9 cellular contexts compared by ENCODE assay signal in the genomic region with DNA sequence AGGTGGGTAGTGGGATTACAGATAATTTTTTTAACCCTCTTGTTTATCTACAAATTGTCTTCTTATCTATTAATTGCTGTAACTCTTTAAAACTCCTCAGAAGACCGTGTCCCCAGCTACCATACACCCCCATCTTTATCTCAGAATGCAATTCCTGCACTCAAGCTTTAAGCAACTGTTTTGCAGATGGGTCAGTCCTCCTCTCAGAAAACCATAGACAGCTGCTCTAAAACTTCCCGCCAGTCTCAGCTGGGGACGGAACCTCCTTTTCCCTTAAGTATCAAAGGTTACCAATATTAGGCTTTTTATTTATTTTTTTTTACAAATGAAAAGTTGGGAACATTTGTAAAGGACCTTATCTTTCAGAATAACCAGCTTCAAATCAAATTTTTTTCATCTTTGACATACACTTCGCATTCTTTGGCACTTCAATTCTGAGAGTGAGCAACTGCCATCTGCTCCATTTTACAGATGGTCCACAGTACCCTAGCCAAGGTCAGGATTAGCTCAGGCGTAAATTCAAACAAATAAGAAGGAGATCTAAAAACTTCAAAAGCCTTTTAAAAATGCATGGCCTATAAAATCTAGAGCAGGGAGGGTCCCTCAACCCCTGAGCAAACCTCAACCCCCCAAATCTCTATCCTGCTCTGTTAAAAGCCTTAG. TPM values are rescaled to one million over a fixed set of nuclear protein-coding genes. Genes with fewer than 3 reads are reported as not detected.
DNase-seq lines count a peak whose midpoint lies in the region; ATAC-seq, FAIRE-seq and TF ChIP-seq lines count a peak whose summit lies in the region.
"Had no signal": no experiment of that assay in that cellular context is flagged by ENCODE, and none has a peak within 500 bp of the region (broad histone marks: within the 10 kb centered on the region; RNA-seq: fewer than 3 reads in every experiment).

No MANE protein-coding gene starts in this region.

- H3K27me3 ChIP-seq in CD4-positive, alpha-beta memory T cell (ENCODE audit: insufficient read depth, low read length) = peaks cover 45% of the 10 kb centered on the region
- H3K27me3 ChIP-seq in NT2/D1 (ENCODE audit: insufficient read depth, insufficient read length) = peaks cover 36% of the 10 kb centered on the region
- no peaks in the 10 kb centered on the region for H3K27me3 ChIP-seq in endocrine pancreas (ENCODE audit: control insufficient read depth, insufficient read depth, low read length)
- no peaks in the 10 kb centered on the region for H3K27me3 ChIP-seq in ovary

- intact Hi-C loops in CD4-positive, alpha-beta memory T cell (cut with micrococcal nuclease) = no loop called here
- intact Hi-C loops in ovary (cut with DNase I) = loop anchor here in 1 of 4 donors (5.0 kb wide), 1 partner anchor 210 kb away; no protein-coding TSS in a partner anchor

- no peak for TF ChIP-seq EP300 in ovary (IDR thresholded peaks at IDR 0.05)

- no peak for DNase-seq in CD4-positive, alpha-beta memory T cell
- DNase-seq in NT2/D1 (ENCODE audit: low read depth, low spot score) (no peak), ovary (no peak), H54 (ENCODE audit: insufficient read length, low spot score) (no peak)
- DNase-seq in stimulated activated CD4-positive, alpha-beta T cell treated with anti-CD3 and anti-CD28 coated beads, Interleukin-1b, Interleukin-23, amount 100 ng/mL, for 48 hours = no peak
- DNase-seq: central memory CD4-positive, alpha-beta T cell had no signal

- FAIRE-seq in H54 (lab: Jason Lieb, UNC) = no peak

- H3K27ac ChIP-seq in CD4-positive, alpha-beta memory T cell (ENCODE audit: low read depth, low read length) = no peak overlapping the region
- H3K27ac ChIP-seq in ovary = peak overlapping the region in 1 of 2 donors; percentile 78

- TF ChIP-seq POLR2A in ovary (IDR thresholded peaks at IDR 0.05) (no peak), H54 (IDR thresholded peaks at IDR 0.05; ENCODE audit: low read depth, low read length) (no peak)

- no peaks in the 10 kb centered on the region for H3K36me3 ChIP-seq in CD4-positive, alpha-beta memory T cell (ENCODE audit: insufficient read depth, low read length)
- H3K36me3 ChIP-seq in NT2/D1 (ENCODE audit: insufficient read depth, insufficient read length, low read length) = peaks cover 8% of the 10 kb centered on the region
- no peaks in the 10 kb centered on the region for H3K36me3 ChIP-seq in endocrine pancreas (ENCODE audit: control insufficient read depth, insufficient read depth, low read length)
- H3K36me3 ChIP-seq in ovary = no peaks in the 10 kb centered on the region

- no peak overlapping the region for H3K27ac Mint-ChIP-seq in CD4-positive, alpha-beta memory T cell

- no peak for TF ChIP-seq CTCF in ovary (IDR thresholded peaks at IDR 0.05)

- peak overlapping the region; percentile 73 to 87 (median 80) for H3K4me3 Mint-ChIP-seq in CD4-positive, alpha-beta memory T cell

- peaks cover 11% of the 10 kb centered on the region for H3K4me1 ChIP-seq in CD4-positive, alpha-beta memory T cell (ENCODE audit: insufficient read depth, low read length)
- H3K4me1 ChIP-seq in NT2/D1 (ENCODE audit: insufficient read depth, insufficient read length) (peaks cover 2% of the 10 kb centered on the region), endocrine pancreas (ENCODE audit: control insufficient read depth, insufficient read depth, low read length) (no peaks in the 10 kb centered on the region), ovary (ENCODE audit: insufficient read depth) (peaks cover 3% of the 10 kb centered on the region)

- peaks cover 49 to 53% of the 10 kb centered on the region in 2 donors for H3K27me3 Mint-ChIP-seq in CD4-positive, alpha-beta memory T cell

- ATAC-seq in GM18867 (IDR thresholded peaks at IDR 0.05; ENCODE audit: unreplicated experiment) (no peak), GM21786 (IDR thresholded peaks at IDR 0.05; ENCODE audit: unreplicated experiment) (no peak)

- H3K9ac ChIP-seq in NT2/D1 (ENCODE audit: insufficient read length, low read depth) = peak overlapping the region; percentile 94
- no peak overlapping the region for H3K9ac ChIP-seq in endocrine pancreas (ENCODE audit: control insufficient read depth, insufficient read depth, low read length)

- WGBS in ovary, 3 donors = 4 to 21% (median 5%) methylated on average over 5 of the region's 5 CpGs

- CTCF ChIA-PET in CD4-positive, alpha-beta memory T cell (lab: Charles Lee; ENCODE audit: partially characterized antibody) = no interaction called here

- no peaks in the 10 kb centered on the region for H3K36me3 Mint-ChIP-seq in CD4-positive, alpha-beta memory T cell

- no peaks in the 10 kb centered on the region for H3K9me3 Mint-ChIP-seq in CD4-positive, alpha-beta memory T cell

- H3K4me1 Mint-ChIP-seq in CD4-positive, alpha-beta memory T cell = peaks cover 5 to 22% (median 17%) of the 10 kb centered on the region in 4 donors

- POLR2A ChIA-PET in CD4-positive, alpha-beta memory T cell (lab: Charles Lee; ENCODE audit: partially characterized antibody) = interaction anchor here (1.0 kb wide), 1 partner anchor 14 kb away, joined by 3 read pairs; no protein-coding TSS in a partner anchor

- no peaks in the 10 kb centered on the region for H3K9me3 ChIP-seq in CD4-positive, alpha-beta memory T cell (ENCODE audit: control insufficient read depth in 1 of 2, low read length in 2 of 2)
- H3K9me3 ChIP-seq in NT2/D1 (ENCODE audit: insufficient read depth, low read length) (no peaks in the 10 kb centered on the region), endocrine pancreas (ENCODE audit: control insufficient read depth, low read length) (no peaks in the 10 kb centered on the region), ovary (no peaks in the 10 kb centered on the region)

- H3K4me3 ChIP-seq in CD4-positive, alpha-beta memory T cell (ENCODE audit: low read length in 2 of 2) = no peak overlapping the region
- H3K4me3 ChIP-seq in NT2/D1 (ENCODE audit: insufficient read length, low read depth) = peak overlapping the region; percentile 65
- peak overlapping the region; percentile 4 for H3K4me3 ChIP-seq in endocrine pancreas (ENCODE audit: control insufficient read depth, insufficient read depth, low read length)
- peak overlapping the region; percentile 56 for H3K4me3 ChIP-seq in ovary

RNA-seq across cellular contexts. Expression of a gene that starts 1.2 kb away (rescaled TPM):
- total RNA-seq in CD4-positive, alpha-beta memory T cell = 1 to 10 TPM; 1.1 to 1.6 TPM
- under 1 TPM in 1 of 2 donors, not detected in 1; 0.26 TPM for polyA plus RNA-seq in CD4-positive, alpha-beta memory T cell
- total RNA-seq in ovary = 100 to 1,000 TPM in 6 of 7 donors, 10 to 100 TPM in 1; 43.6 to 218 (median 160) TPM
- 100 to 1,000 TPM; 104 to 116 TPM for polyA plus RNA-seq in ovary

Comparison
In these comparisons a context has a peak if more than half of its experiments do, and no peak if none do; other contexts are left out.
1. H3K4me3 ChIP-seq: peak in NT2/D1 (single experiment), endocrine pancreas (single experiment) and ovary (single experiment); none in CD4-positive, alpha-beta memory T cell (0 of 2).
2. RNA of a gene that starts 1.2 kb away (total RNA-seq): 43.6 to 218 TPM in ovary; 1.1 to 1.6 TPM in CD4-positive, alpha-beta memory T cell; every median in the first group is over 10 times any median in the second.